1 cellular context compared by ENCODE assay signal in genomic region chr17:44326867-44327444, GRCh38.
TF ChIP-seq lines count a peak whose summit lies in the region.

No MANE protein-coding gene starts in this region.

TF ChIP-seq in HepG2, 621 proteins besides CTCF, POLR2A, EP300 and RAD21 (continues in another document):
- TF ChIP-seq ARID4A (CRISPR knock-in tag; IDR thresholded peaks at IDR 0.05; ENCODE audit: borderline replicate concordance) (peak; percentile 93), NR3C1 (CRISPR knock-in tag; IDR thresholded peaks at IDR 0.05) (no peak), ZFYVE20 (CRISPR knock-in tag; IDR thresholded peaks at IDR 0.05; ENCODE audit: borderline replicate concordance, low read depth) (no peak), ZBTB38 (CRISPR knock-in tag; IDR thresholded peaks at IDR 0.05) (no peak), FOXP4 (CRISPR knock-in tag; IDR thresholded peaks at IDR 0.05) (0 out of 2 replicates have a peak, but pooled peaks have one; percentile 12), TFDP2 (CRISPR knock-in tag; IDR thresholded peaks at IDR 0.05) (peak; percentile 43; the same call in 1 of the 2 replicates), PTBP1 (IDR thresholded peaks at IDR 0.05; ENCODE audit: low read depth, low read length, poor library complexity, severe bottlenecking) (no peak), AKNA (CRISPR knock-in tag; IDR thresholded peaks at IDR 0.05; ENCODE audit: borderline replicate concordance) (no peak), HDAC6 (IDR thresholded peaks at IDR 0.05; ENCODE audit: low read depth, low read length) (no peak), MIER2 (CRISPR knock-in tag; IDR thresholded peaks at IDR 0.05) (0 out of 2 replicates have a peak, but pooled peaks have one; percentile 27), ARID5B (CRISPR knock-in tag; IDR thresholded peaks at IDR 0.05) (peak; percentile 45), HOXA7 (CRISPR knock-in tag; IDR thresholded peaks at IDR 0.05) (no peak), MEF2D (CRISPR knock-in tag; IDR thresholded peaks at IDR 0.05) (peak; percentile 79), ZNF547 (CRISPR knock-in tag; IDR thresholded peaks at IDR 0.05) (peak; percentile 30; the same call in 1 of the 2 replicates), ZNF543 (CRISPR knock-in tag; IDR thresholded peaks at IDR 0.05) (no peak), LCORL (IDR thresholded peaks at IDR 0.05) (no peak), LCORL (CRISPR knock-in tag; IDR thresholded peaks at IDR 0.05) (0 out of 2 replicates have a peak, but pooled peaks have one; percentile 61), TARDBP (CRISPR knock-in tag; IDR thresholded peaks at IDR 0.05) (peak; percentile 31; the same call in 1 of the 2 replicates), ZSCAN9 (CRISPR knock-in tag; IDR thresholded peaks at IDR 0.05; ENCODE audit: borderline replicate concordance) (0 out of 2 replicates have a peak, but pooled peaks have one; percentile 34), NFYC (CRISPR knock-in tag; IDR thresholded peaks at IDR 0.05) (peak; percentile 76), ZBTB49 (CRISPR knock-in tag; IDR thresholded peaks at IDR 0.05; ENCODE audit: borderline replicate concordance) (no peak), ZSCAN5A (CRISPR knock-in tag; IDR thresholded peaks at IDR 0.05; ENCODE audit: borderline replicate concordance) (no peak), ZNF772 (CRISPR knock-in tag; IDR thresholded peaks at IDR 0.05) (peak; percentile 83), NONO (IDR thresholded peaks at IDR 0.05) (no peak), NONO (CRISPR knock-in tag; conservative IDR thresholded peaks at IDR 0.05) (no peak), PCBP2 (optimal IDR thresholded peaks at IDR 0.05; ENCODE audit: low read depth, low read length, poor library complexity, severe bottlenecking) (no peak), DNMT1 (CRISPR knock-in tag; IDR thresholded peaks at IDR 0.05) (no peak), ZBTB34 (CRISPR knock-in tag; IDR thresholded peaks at IDR 0.05) (no peak), POLR2AphosphoS2 (IDR thresholded peaks at IDR 0.05; ENCODE audit: low read depth, low read length) (no peak), ATAD3A (CRISPR knock-in tag; IDR thresholded peaks at IDR 0.05) (no peak), PCBP1 (IDR thresholded peaks at IDR 0.05; ENCODE audit: borderline replicate concordance, low read depth, low read length) (peak; percentile 89; the same call in 1 of the 2 replicates), MYPOP (CRISPR knock-in tag; IDR thresholded peaks at IDR 0.05) (peak; percentile 72)
